16 cellular contexts compared by ENCODE assay signal in the genomic region with DNA sequence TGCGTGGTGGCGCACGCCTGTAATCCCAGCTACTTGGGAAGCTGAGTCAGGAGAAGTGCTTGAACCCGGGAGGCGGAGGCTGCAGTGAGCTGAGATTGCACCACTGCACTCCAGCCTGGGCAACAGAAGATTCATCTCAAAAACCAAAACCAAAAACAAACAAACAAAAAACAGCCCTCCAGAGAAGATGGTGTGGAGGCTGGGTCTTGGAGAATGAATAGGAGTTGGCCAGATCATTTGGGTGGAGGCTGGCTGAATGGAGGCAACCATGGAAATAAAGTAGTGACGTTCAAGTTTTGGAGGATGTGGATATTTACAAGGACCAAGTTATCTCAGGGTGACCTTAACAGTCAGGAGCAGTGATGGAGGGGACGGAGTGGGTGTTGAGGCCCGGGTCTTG. TPM values are rescaled to one million over a fixed set of nuclear protein-coding genes. Genes with fewer than 3 reads are reported as not detected.
A peak's percentile ranks its signal among the peaks of the same experiment; 100 is the strongest.
DNase-seq lines count a peak whose midpoint lies in the region; ATAC-seq lines count a peak whose summit lies in the region.
"Had no signal": no experiment of that assay in that cellular context is flagged by ENCODE, and none has a peak within 500 bp of the region (broad histone marks: within the 10 kb centered on the region; RNA-seq: fewer than 3 reads in every experiment).

No MANE protein-coding gene starts in this region.

- no peak overlapping the region for H2BK12ac ChIP-seq in neuronal stem cell (ENCODE audit: low read length)

- H3K79me1 ChIP-seq in neuronal stem cell (ENCODE audit: low read depth, low read length): no peaks in the 10 kb centered on the region

- H3K27ac ChIP-seq in Karpas-422 (ENCODE audit: low read length): no peak overlapping the region
- H3K27ac ChIP-seq in neuronal stem cell (replicated peaks; ENCODE audit: low read length): no peak overlapping the region
- H3K27ac ChIP-seq: PC-9 had no signal

- H2AK5ac ChIP-seq in neuronal stem cell (ENCODE audit: low read depth, low read length): no peak overlapping the region

- H3K4me2 ChIP-seq in Karpas-422 (ENCODE audit: low read depth, low read length, poor library complexity, severe bottlenecking): peak overlapping the region; percentile 22
- no peak overlapping the region for H3K4me2 ChIP-seq in neuronal stem cell (ENCODE audit: insufficient read depth, low read length, poor library complexity, severe bottlenecking)
- H3K4me2 ChIP-seq: PC-9 had no signal

- H3K27me3 Mint-ChIP-seq in activated naive CD8-positive, alpha-beta T cell: no peaks in the 10 kb centered on the region
- H3K27me3 Mint-ChIP-seq in activated naive CD8-positive, alpha-beta T cell treated with anti-CD3 and anti-CD28 coated beads for 36 hours: no peaks in the 10 kb centered on the region
- H3K27me3 Mint-ChIP-seq in activated naive CD8-positive, alpha-beta T cell treated with anti-CD3 and anti-CD28 coated beads, Interleukin-2, amount 50 U/mL, for 24 hours: no peaks in the 10 kb centered on the region

- no peak overlapping the region for H4K8ac ChIP-seq in neuronal stem cell (ENCODE audit: low read depth, low read length)

- no peak overlapping the region for H3K4ac ChIP-seq in neuronal stem cell (ENCODE audit: low read length)

- peak overlapping the region; percentile 86 for H3K27ac Mint-ChIP-seq in activated naive CD8-positive, alpha-beta T cell
- H3K27ac Mint-ChIP-seq in activated naive CD8-positive, alpha-beta T cell treated with anti-CD3 and anti-CD28 coated beads for 36 hours: no peak overlapping the region
- H3K27ac Mint-ChIP-seq in activated naive CD8-positive, alpha-beta T cell treated with anti-CD3 and anti-CD28 coated beads, Interleukin-2, amount 50 U/mL, for 24 hours: peak overlapping the region; percentile 47

- H3K79me2 ChIP-seq in Karpas-422 (ENCODE audit: low read length): peaks cover 98% of the 10 kb centered on the region

- no peak overlapping the region for H3K23ac ChIP-seq in neuronal stem cell (ENCODE audit: low read depth, low read length, poor library complexity)

- ATAC-seq in activated naive CD8-positive, alpha-beta T cell treated with anti-CD3 and anti-CD28 coated beads, Interleukin-2, amount 50 U/mL, for 24 hours: no peak
- ATAC-seq in GM21381 (IDR thresholded peaks at IDR 0.05; ENCODE audit: unreplicated experiment): no peak

- H3K9me3 ChIP-seq in Karpas-422 (ENCODE audit: low read length) (no peaks in the 10 kb centered on the region), neuronal stem cell (replicated peaks in 1 of 2; ENCODE audit: control insufficient read depth in 2 of 2, insufficient read depth in 1 of 2, low read depth in 1 of 2, low read length in 2 of 2) (peaks cover 2 to 4% of the 10 kb centered on the region in 2 donors)
- H3K9me3 ChIP-seq: HAP-1 had no signal

- DNase-seq in activated naive CD8-positive, alpha-beta T cell treated with anti-CD3 and anti-CD28 coated beads for 36 hours: no peak
- DNase-seq in Karpas-422 (no peak), NOMO-1 treated with dmso at 0.1 percent for 144 hours (lab: John Stamatoyannopoulos, UW; ENCODE audit: unreplicated experiment) (no peak), neuronal stem cell (ENCODE audit: low spot score) (no peak)
- no peak for DNase-seq in activated naive CD8-positive, alpha-beta T cell treated with anti-CD3 and anti-CD28 coated beads, Interleukin-2, amount 50 U/mL, for 24 hours
- DNase-seq: AML-193; DMS 273 treated with DMSO at 0.1 percent for 48 hours; KBM-7; NCI-H1092 treated with DMSO at 0.1 percent for 48 hours; NCI-H1694 treated with DMSO at 0.1 percent for 48 hours; NCI-H69; NK-92 treated with Interleukin-12 subunit alpha and Interleukin-12 subunit beta, amount 100 ng/mL, for 24 hours; PC-9 had no signal

- peak overlapping the region; percentile 42 for H3K4me3 Mint-ChIP-seq in activated naive CD8-positive, alpha-beta T cell
- H3K4me3 Mint-ChIP-seq in activated naive CD8-positive, alpha-beta T cell treated with anti-CD3 and anti-CD28 coated beads for 36 hours: no peak overlapping the region
- H3K4me3 Mint-ChIP-seq in activated naive CD8-positive, alpha-beta T cell treated with anti-CD3 and anti-CD28 coated beads, Interleukin-2, amount 50 U/mL, for 24 hours: no peak overlapping the region

- H3K14ac ChIP-seq in neuronal stem cell (ENCODE audit: low read length): no peak overlapping the region

- H2AFZ ChIP-seq in Karpas-422 (ENCODE audit: low read length) (no peak overlapping the region), neuronal stem cell (ENCODE audit: low read length) (no peak overlapping the region)
- H2AFZ ChIP-seq: PC-9 had no signal

- no peak overlapping the region for H3K18ac ChIP-seq in neuronal stem cell (ENCODE audit: low read length)

- H3K4me1 Mint-ChIP-seq in activated naive CD8-positive, alpha-beta T cell (ENCODE audit: low read depth): peaks cover 74% of the 10 kb centered on the region
- H3K4me1 Mint-ChIP-seq in activated naive CD8-positive, alpha-beta T cell treated with anti-CD3 and anti-CD28 coated beads for 36 hours: peaks cover 61% of the 10 kb centered on the region
- H3K4me1 Mint-ChIP-seq in activated naive CD8-positive, alpha-beta T cell treated with anti-CD3 and anti-CD28 coated beads, Interleukin-2, amount 50 U/mL, for 24 hours: peaks cover 72% of the 10 kb centered on the region

- H3K36me3 Mint-ChIP-seq in activated naive CD8-positive, alpha-beta T cell: peaks cover 10% of the 10 kb centered on the region
- H3K36me3 Mint-ChIP-seq in activated naive CD8-positive, alpha-beta T cell treated with anti-CD3 and anti-CD28 coated beads for 36 hours: peaks cover 61% of the 10 kb centered on the region
- H3K36me3 Mint-ChIP-seq in activated naive CD8-positive, alpha-beta T cell treated with anti-CD3 and anti-CD28 coated beads, Interleukin-2, amount 50 U/mL, for 24 hours (ENCODE audit: low read depth): peaks cover 19% of the 10 kb centered on the region

- H2BK120ac ChIP-seq in neuronal stem cell (ENCODE audit: low read depth, low read length): no peak overlapping the region

- H3K9ac ChIP-seq in Karpas-422 (ENCODE audit: low read length): no peak overlapping the region
- H3K9ac ChIP-seq in neuronal stem cell (ENCODE audit: low read depth, low read length, poor library complexity): no peak overlapping the region

- H3K9me3 Mint-ChIP-seq in activated naive CD8-positive, alpha-beta T cell (ENCODE audit: low read depth): no peaks in the 10 kb centered on the region
- H3K9me3 Mint-ChIP-seq in activated naive CD8-positive, alpha-beta T cell treated with anti-CD3 and anti-CD28 coated beads for 36 hours: peaks cover 3% of the 10 kb centered on the region
- no peaks in the 10 kb centered on the region for H3K9me3 Mint-ChIP-seq in activated naive CD8-positive, alpha-beta T cell treated with anti-CD3 and anti-CD28 coated beads, Interleukin-2, amount 50 U/mL, for 24 hours

- no peaks in the 10 kb centered on the region for H3K27me3 ChIP-seq in Karpas-422 (ENCODE audit: low read length)
- no peaks in the 10 kb centered on the region for H3K27me3 ChIP-seq in neuronal stem cell (ENCODE audit: control insufficient read depth in 3 of 3, insufficient read depth in 3 of 3, low read depth in 1 of 3, low read length in 3 of 3)

- H3K4me1 ChIP-seq in Karpas-422 (ENCODE audit: low read length): peaks cover 32% of the 10 kb centered on the region
- peaks cover 3 to 6% of the 10 kb centered on the region in 2 donors for H3K4me1 ChIP-seq in neuronal stem cell (ENCODE audit: control insufficient read depth in 2 of 2, insufficient read depth in 1 of 2, low read depth in 1 of 2, low read length in 2 of 2)
- H3K4me1 ChIP-seq: HAP-1 had no signal

- H2BK5ac ChIP-seq in neuronal stem cell (ENCODE audit: low read length): no peak overlapping the region

- H3K4me3 ChIP-seq in Karpas-422 (ENCODE audit: low read length) (no peak overlapping the region), neuronal stem cell (ENCODE audit: low read length in 2 of 2) (no peak overlapping the region)
- H3K4me3 ChIP-seq: HAP-1, PC-9 had no signal

- no peaks in the 10 kb centered on the region for H3K9me2 ChIP-seq in Karpas-422 (replicated peaks; ENCODE audit: insufficient read depth, low read length)

- no peak overlapping the region for H2BK15ac ChIP-seq in neuronal stem cell (ENCODE audit: low read length)

- WGBS in neuronal stem cell (ENCODE audit: extremely low coverage in 2 of 2, insufficient read length in 2 of 2, insufficient replicate concordance in 1 of 2), 2 donors: no CpG with 5 or more reads among the region's 8 CpGs

- no peaks in the 10 kb centered on the region for H3K36me3 ChIP-seq in Karpas-422 (ENCODE audit: insufficient read depth, low read length)
- no peaks in the 10 kb centered on the region for H3K36me3 ChIP-seq in neuronal stem cell (replicated peaks in 1 of 2; ENCODE audit: control insufficient read depth in 2 of 2, insufficient read depth in 2 of 2, low read length in 2 of 2)
- H3K36me3 ChIP-seq: HAP-1 had no signal

- H4K20me1 ChIP-seq in Karpas-422 (ENCODE audit: insufficient read depth, low read depth, low read length): no peaks in the 10 kb centered on the region

- H4K91ac ChIP-seq in neuronal stem cell (ENCODE audit: low read depth, low read length, poor library complexity): no peak overlapping the region

RNA-seq across cellular contexts. Expression of a gene that starts 24.7 kb away (rescaled TPM):
- 10 to 100 TPM; 33.9 to 41.9 TPM for total RNA-seq in activated naive CD8-positive, alpha-beta T cell treated with anti-CD3 and anti-CD28 coated beads for 36 hours
- total RNA-seq in Karpas-422 (2014; rRNA removed; shearing (Covaris generic); ENCODE audit: low replicate concordance): 23.4 and 40.8 TPM in 2 replicates
- 14.1 TPM for polyA plus RNA-seq in neuronal stem cell (2013, experiment 1 of 2)
- 12.9 TPM for polyA plus RNA-seq in neuronal stem cell (2013, experiment 2 of 2)
